In the genomic region with DNA sequence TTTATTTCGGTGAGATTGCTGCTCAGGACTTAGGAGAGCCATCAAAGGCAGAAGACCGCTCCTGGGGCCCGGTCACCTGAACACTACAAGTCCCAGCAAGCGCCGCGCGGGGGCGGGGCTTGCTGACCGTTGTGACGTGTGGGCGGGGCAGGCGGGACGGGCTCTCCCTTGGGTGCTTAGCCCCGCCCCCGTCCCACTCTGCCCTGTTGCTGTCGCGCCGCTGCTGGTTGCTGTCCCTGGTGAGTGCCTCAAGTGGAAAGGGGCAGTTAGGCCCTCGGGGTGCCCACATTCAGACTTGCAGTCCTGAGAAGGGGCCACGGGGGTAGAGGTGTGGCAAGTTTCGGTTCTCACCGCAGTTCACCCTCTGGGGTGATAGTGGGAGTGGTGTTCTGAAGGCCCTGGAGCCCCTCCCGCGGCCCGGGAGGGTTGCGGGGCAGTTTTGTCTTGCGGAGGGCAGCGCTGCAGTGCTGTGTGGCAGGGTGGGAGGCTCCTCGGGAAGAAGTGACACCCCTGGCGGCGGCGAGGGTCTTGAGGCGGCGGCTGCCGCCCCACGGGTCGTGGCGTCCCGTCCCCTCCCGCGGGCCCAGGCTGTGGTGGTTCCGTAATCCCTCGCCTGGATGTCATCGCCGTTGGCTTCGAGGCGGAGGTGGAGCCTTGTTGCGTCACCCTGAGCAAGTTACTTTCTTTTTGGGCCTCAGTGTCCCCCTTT, we compare ENCODE assay signal across 8 cellular contexts. TPM values are rescaled to one million over a fixed set of nuclear protein-coding genes. Genes with fewer than 3 reads are reported as not detected.
DNase-seq lines count a peak whose midpoint lies in the region; ATAC-seq, FAIRE-seq and TF ChIP-seq lines count a peak whose summit lies in the region.

A gene with protein sequence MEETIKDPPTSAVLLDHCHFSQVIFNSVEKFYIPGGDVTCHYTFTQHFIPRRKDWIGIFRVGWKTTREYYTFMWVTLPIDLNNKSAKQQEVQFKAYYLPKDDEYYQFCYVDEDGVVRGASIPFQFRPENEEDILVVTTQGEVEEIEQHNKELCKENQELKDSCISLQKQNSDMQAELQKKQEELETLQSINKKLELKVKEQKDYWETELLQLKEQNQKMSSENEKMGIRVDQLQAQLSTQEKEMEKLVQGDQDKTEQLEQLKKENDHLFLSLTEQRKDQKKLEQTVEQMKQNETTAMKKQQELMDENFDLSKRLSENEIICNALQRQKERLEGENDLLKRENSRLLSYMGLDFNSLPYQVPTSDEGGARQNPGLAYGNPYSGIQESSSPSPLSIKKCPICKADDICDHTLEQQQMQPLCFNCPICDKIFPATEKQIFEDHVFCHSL (plus strand): TSS at position 196 of the 709 bp plus-strand sequence. CDS start 10,673 bp downstream, outside the sequence.

- TF ChIP-seq CTCF in D721Med (IDR thresholded peaks at IDR 0.05; ENCODE audit: insufficient read depth, missing control alignments) (no peak), OCI-LY3 (IDR thresholded peaks at IDR 0.05; ENCODE audit: low read depth, low read length) (peak; percentile 11; the same call in 1 of the 2 replicates)

- peak within 1 kb of the TSS; percentile 94 for H3K4me2 ChIP-seq in OCI-LY3 (ENCODE audit: low read length)

- peak within 1 kb of the TSS; percentile 82 for H3K4me3 ChIP-seq in OCI-LY3 (ENCODE audit: low read length)

- peak within 1 kb of the TSS; percentile 72 for H3K9ac ChIP-seq in OCI-LY3 (ENCODE audit: low read length)

- H3K27ac ChIP-seq in OCI-LY3 (ENCODE audit: low read length), result peak within 1 kb of the TSS; percentile 10

- in situ Hi-C loops in endometrial microvascular endothelial cells (cut with HindIII; ENCODE audit: inconsistent ontology term, low pct_unique_long_range_greater_than_20kb, low sequenced_read_pairs), result no loop called here

- no peaks in the 10 kb centered on the region for H3K36me3 ChIP-seq in OCI-LY3 (replicated peaks; ENCODE audit: low read depth, low read length)

- FAIRE-seq in D721Med (lab: Jason Lieb, UNC), result no peak

- no peaks in the 10 kb centered on the region for H3K9me3 ChIP-seq in OCI-LY3 (ENCODE audit: insufficient read depth, low read length)

- peak within 1 kb of the TSS; percentile 54 for H2AFZ ChIP-seq in OCI-LY3 (ENCODE audit: low read depth, low read length)

- peaks cover 22% of the 10 kb centered on the region for H3K4me1 ChIP-seq in OCI-LY3 (ENCODE audit: low read length)

- no peaks in the 10 kb centered on the region for H3K27me3 ChIP-seq in OCI-LY3 (ENCODE audit: low read depth, low read length)

- DNase-seq in D721Med (ENCODE audit: insufficient read length, low spot score) (peak; percentile 87), HuH-7.5 (ENCODE audit: low spot score) (peak; percentile 81), midbrain (lab: John Stamatoyannopoulos, UW) (peak; percentile 96)
- DNase-seq in activated CD8-positive, alpha-beta memory T cell treated with anti-CD3 and anti-CD28 coated beads, Interleukin-2, amount 50 U/mL, for 4 hours, result peak; percentile 89
- DNase-seq in stimulated activated CD8-positive, alpha-beta memory T cell treated with anti-CD3 and anti-CD28 coated beads, Interleukin-2, amount 100 ng/mL, for 1 hour (ENCODE audit: low read depth in 2 of 2), result peak; percentile 66 to 80

- H3K79me2 ChIP-seq in OCI-LY3 (ENCODE audit: low read length), result no peaks in the 10 kb centered on the region

- ATAC-seq in GM21447 (IDR thresholded peaks at IDR 0.05; ENCODE audit: unreplicated experiment), result peak; percentile 80

- H4K20me1 ChIP-seq in OCI-LY3 (ENCODE audit: insufficient read depth, low read length), result peaks cover 11% of the 10 kb centered on the region; the same call in 1 of the 2 replicates

RNA-seq across cellular contexts. Expression of the gene that starts here (rescaled TPM):
- 42.0 TPM for total RNA-seq in endometrial microvascular endothelial cells (ENCODE audit: inconsistent ontology term)

Comparison
In these comparisons a context has a peak if more than half of its experiments do, and no peak if none do; other contexts are left out.
1. Peak in every context shown above with its lines: DNase-seq, ATAC-seq, H3K4me3 ChIP-seq and H3K27ac ChIP-seq.